19 cellular contexts compared by ENCODE assay signal in genomic region chr6:113381232-113381631, GRCh38.
"Had no signal": no experiment of that assay in that cellular context is flagged by ENCODE, and none has a peak within 500 bp of the region (broad histone marks: within the 10 kb centered on the region; RNA-seq: fewer than 3 reads in every experiment).

No MANE protein-coding gene starts in this region.

- H3K36me3 ChIP-seq: esophagus muscularis mucosa, lower lobe of right lung, sigmoid colon, spleen, thoracic aorta, upper lobe of left lung had no signal

- H3K27ac ChIP-seq: esophagus muscularis mucosa, lower lobe of right lung, sigmoid colon, spleen, thoracic aorta, upper lobe of left lung had no signal

- H3K4me1 ChIP-seq: lower lobe of right lung had no signal

- H3K4me3 ChIP-seq: esophagus muscularis mucosa, lower lobe of right lung, sigmoid colon, spleen, thoracic aorta, upper lobe of left lung had no signal

- H3K9me3 ChIP-seq: esophagus muscularis mucosa, lower lobe of right lung, sigmoid colon, spleen, thoracic aorta, upper lobe of left lung had no signal

- H3K27me3 Mint-ChIP-seq: activated naive CD8-positive, alpha-beta T cell; stimulated activated memory B cell treated with anti-CD40 and anti-IgM and Interleukin-4, amounts not matched to agents 10 μg/mL and 1 μg/mL and 100 μg/mL, for 72 hours had no signal

- H3K4me1 Mint-ChIP-seq: natural killer cell had no signal

- ATAC-seq: lower lobe of right lung, natural killer cell had no signal

- H3K27me3 ChIP-seq: esophagus muscularis mucosa, sigmoid colon, spleen, upper lobe of left lung had no signal

- H3K36me3 Mint-ChIP-seq: activated naive CD8-positive, alpha-beta T cell; natural killer cell; stimulated activated memory B cell treated with anti-CD40 and anti-IgM and Interleukin-4, amounts not matched to agents 10 μg/mL and 1 μg/mL and 100 μg/mL, for 72 hours had no signal

- H3K27ac Mint-ChIP-seq: activated naive CD8-positive, alpha-beta T cell; activated T-helper 1 cell treated with anti-CD3 and anti-CD28 coated beads, Interleukin-12 subunit alpha, Interleukin-12 subunit beta, Interleukin-2, Interleukin-4 antibody, amounts not matched to agents 30 ng/mL and 10 ng/mL and 1 ng/mL, durations not matched to agents 14 hours and 24 hours and 36 hours; dendritic cell treated with granulocyte-macrophage colony-stimulating factor and Interleukin-4, amounts not matched to agents 40 ng/mL and 50 ng/mL, for 4 days; natural killer cell; stimulated activated memory B cell treated with anti-CD40 and anti-IgM and Interleukin-4, amounts not matched to agents 10 μg/mL and 1 μg/mL and 100 μg/mL, for 72 hours had no signal

- H3K4me3 Mint-ChIP-seq: activated naive CD8-positive, alpha-beta T cell; activated T-helper 1 cell treated with anti-CD3 and anti-CD28 coated beads, Interleukin-12 subunit alpha, Interleukin-12 subunit beta, Interleukin-2, Interleukin-4 antibody, amounts not matched to agents 30 ng/mL and 10 ng/mL and 1 ng/mL, durations not matched to agents 14 hours and 24 hours and 36 hours; dendritic cell treated with granulocyte-macrophage colony-stimulating factor and Interleukin-4, amounts not matched to agents 40 ng/mL and 50 ng/mL, for 4 days; natural killer cell; stimulated activated memory B cell treated with anti-CD40 and anti-IgM and Interleukin-4, amounts not matched to agents 10 μg/mL and 1 μg/mL and 100 μg/mL, for 72 hours had no signal

- DNase-seq: activated CD4-positive, alpha-beta T cell treated with anti-CD3 and anti-CD28 coated beads, Interleukin-2, amount 50 U/mL, for 4 hours; activated CD4-positive, CD25-positive, alpha-beta regulatory T cell treated with anti-CD3 and anti-CD28 coated beads, Interleukin-2, amount 50 U/mL, for 72 hours; activated T-cell treated with anti-CD3 and anti-CD28 coated beads for 4 hours; effector CD8-positive, alpha-beta T cell; glutamatergic neuron; hippocampal formation; islet precursor cell; lower lobe of right lung; natural killer cell; sigmoid colon; spleen; stimulated activated CD4-positive, alpha-beta T cell treated with anti-CD3 and anti-CD28 coated beads, Interleukin-4, amount 100 ng/mL, for 4 hours; upper lobe of left lung had no signal

- H3K9me3 Mint-ChIP-seq: activated T-helper 1 cell treated with anti-CD3 and anti-CD28 coated beads, Interleukin-12 subunit alpha, Interleukin-12 subunit beta, Interleukin-2, Interleukin-4 antibody, amounts not matched to agents 30 ng/mL and 10 ng/mL and 1 ng/mL, durations not matched to agents 14 hours and 24 hours and 36 hours; dendritic cell treated with granulocyte-macrophage colony-stimulating factor and Interleukin-4, amounts not matched to agents 40 ng/mL and 50 ng/mL, for 4 days; natural killer cell; stimulated activated memory B cell treated with anti-CD40 and anti-IgM and Interleukin-4, amounts not matched to agents 10 μg/mL and 1 μg/mL and 100 μg/mL, for 72 hours had no signal
